11 cellular contexts compared by ENCODE assay signal in genomic region chr1:8090241-8090702, GRCh38.
DNase-seq lines count a peak whose midpoint lies in the region; ATAC-seq and TF ChIP-seq lines count a peak whose summit lies in the region.
"Had no signal": no experiment of that assay in that cellular context is flagged by ENCODE, and none has a peak within 500 bp of the region (broad histone marks: within the 10 kb centered on the region; RNA-seq: fewer than 3 reads in every experiment).

No MANE protein-coding gene starts in this region.

- H3K4me3 ChIP-seq in GM23248 = no peak overlapping the region
- H3K4me3 ChIP-seq in foreskin fibroblast (ENCODE audit: low read depth in 1 of 2, low read length in 2 of 2) = no peak overlapping the region
- H3K4me3 ChIP-seq: dorsolateral prefrontal cortex, Peyer's patch had no signal

- H3K4me1 ChIP-seq in GM23248 (ENCODE audit: insufficient read depth) = peaks cover 34% of the 10 kb centered on the region

- no peaks in the 10 kb centered on the region for H3K79me2 ChIP-seq in GM23248 (ENCODE audit: insufficient read depth)

- ATAC-seq in SK-N-SH treated with all-trans-retinoic acid at 6 μM for 48 hours = peak; percentile 88
- ATAC-seq in stimulated activated effector memory CD8-positive, alpha-beta T cell treated with anti-CD3 and anti-CD28 coated beads, Interleukin-12 subunit alpha, Interleukin-12 subunit beta, amount 100 ng/mL, for 72 hours = peak; percentile 69
- no peak for ATAC-seq in HG02884 (IDR thresholded peaks at IDR 0.05; ENCODE audit: unreplicated experiment)
- ATAC-seq: naive thymus-derived CD4-positive, alpha-beta T cell had no signal

- H3K27ac Mint-ChIP-seq in stimulated activated effector memory CD8-positive, alpha-beta T cell treated with anti-CD3 and anti-CD28 coated beads, Interleukin-12 subunit alpha, Interleukin-12 subunit beta, amount 100 ng/mL, for 72 hours = peak overlapping the region; percentile 20
- H3K27ac Mint-ChIP-seq: naive thymus-derived CD4-positive, alpha-beta T cell had no signal

- no peak overlapping the region for H2AFZ ChIP-seq in GM23248

- no peaks in the 10 kb centered on the region for H4K20me1 ChIP-seq in GM23248 (ENCODE audit: insufficient read depth)

- H3K9me3 Mint-ChIP-seq in stimulated activated effector memory CD8-positive, alpha-beta T cell treated with anti-CD3 and anti-CD28 coated beads, Interleukin-12 subunit alpha, Interleukin-12 subunit beta, amount 100 ng/mL, for 72 hours = no peaks in the 10 kb centered on the region
- H3K9me3 Mint-ChIP-seq: naive thymus-derived CD4-positive, alpha-beta T cell had no signal

- WGBS in GM23248 (ENCODE audit: low coverage in 1 of 2, low lambda C conversion rate in 2 of 2, missing lambda C conversion rate in 2 of 2), 2 experiments = 0% methylated on average over 2 of the region's 2 CpGs

- H3K27ac ChIP-seq in GM23248 = peak overlapping the region; percentile 76

- H3K36me3 Mint-ChIP-seq in stimulated activated effector memory CD8-positive, alpha-beta T cell treated with anti-CD3 and anti-CD28 coated beads, Interleukin-12 subunit alpha, Interleukin-12 subunit beta, amount 100 ng/mL, for 72 hours = peaks cover 6% of the 10 kb centered on the region

- peak overlapping the region; percentile 13 for H3K4me3 Mint-ChIP-seq in stimulated activated effector memory CD8-positive, alpha-beta T cell treated with anti-CD3 and anti-CD28 coated beads, Interleukin-12 subunit alpha, Interleukin-12 subunit beta, amount 100 ng/mL, for 72 hours
- H3K4me3 Mint-ChIP-seq: naive thymus-derived CD4-positive, alpha-beta T cell had no signal

- peak; percentile 95 for DNase-seq in GM23248
- DNase-seq in foreskin fibroblast = peak; percentile 91 to 93
- no peak for DNase-seq in stimulated activated effector memory CD8-positive, alpha-beta T cell treated with anti-CD3 and anti-CD28 coated beads, Interleukin-12 subunit alpha, Interleukin-12 subunit beta, amount 100 ng/mL, for 72 hours (ENCODE audit: low spot score in 2 of 2)
- DNase-seq in ecto neural progenitor cell (ENCODE audit: low spot score) = no peak
- no peak for DNase-seq in globus pallidus (ENCODE audit: low spot score)
- DNase-seq: Karpas-422; naive thymus-derived CD4-positive, alpha-beta T cell; Peyer's patch had no signal

- peaks cover 33% of the 10 kb centered on the region for H3K4me1 Mint-ChIP-seq in stimulated activated effector memory CD8-positive, alpha-beta T cell treated with anti-CD3 and anti-CD28 coated beads, Interleukin-12 subunit alpha, Interleukin-12 subunit beta, amount 100 ng/mL, for 72 hours

- no peaks in the 10 kb centered on the region for H3K9me3 ChIP-seq in GM23248 (ENCODE audit: low read depth)
- H3K9me3 ChIP-seq: Peyer's patch had no signal

- H3F3A ChIP-seq in GM23248 (ENCODE audit: insufficient read depth) = peaks cover 30% of the 10 kb centered on the region

- H3K27me3 ChIP-seq in GM23248 (replicated peaks; ENCODE audit: insufficient read depth) = no peaks in the 10 kb centered on the region
- H3K27me3 ChIP-seq: Peyer's patch had no signal

- H3K36me3 ChIP-seq in GM23248 (ENCODE audit: low read depth) = no peaks in the 10 kb centered on the region
- H3K36me3 ChIP-seq: Peyer's patch had no signal

- in situ Hi-C loops in GM23248 (cut with MboI) = no loop called here

- TF ChIP-seq CTCF in foreskin fibroblast (IDR thresholded peaks at IDR 0.05; ENCODE audit: low read depth, low read length) = no peak

- H3K9me2 ChIP-seq in GM23248 (ENCODE audit: insufficient read depth) = no peaks in the 10 kb centered on the region

- peak overlapping the region; percentile 6; the same call in 1 of the 2 replicates for H3K9ac ChIP-seq in GM23248

- H3K4me2 ChIP-seq in GM23248 (ENCODE audit: unreplicated experiment) = peak overlapping the region; percentile 50

TF ChIP-seq in SK-N-SH treated with all-trans-retinoic acid at 6 μM for 48 hours, 23 proteins besides CTCF, POLR2A, EP300 and RAD21:
- TF ChIP-seq PPARA (CRISPR knock-in tag; IDR thresholded peaks at IDR 0.05; ENCODE audit: borderline replicate concordance) (no peak), ZNF565 (CRISPR knock-in tag; conservative IDR thresholded peaks at IDR 0.05; ENCODE audit: low read depth) (no peak), PATZ1 (CRISPR knock-in tag; IDR thresholded peaks at IDR 0.05; ENCODE audit: borderline replicate concordance) (peak; percentile 41; the same call in 1 of the 2 replicates), ZFP3 (CRISPR knock-in tag; IDR thresholded peaks at IDR 0.05) (no peak), BACH2 (CRISPR knock-in tag; IDR thresholded peaks at IDR 0.05; ENCODE audit: borderline replicate concordance) (no peak), CREB5 (CRISPR knock-in tag; IDR thresholded peaks at IDR 0.05; ENCODE audit: low read depth) (peak; percentile 52; the same call in 1 of the 2 replicates), ZNF70 (CRISPR knock-in tag; IDR thresholded peaks at IDR 0.05) (no peak), POU6F1 (CRISPR knock-in tag; IDR thresholded peaks at IDR 0.05; ENCODE audit: borderline replicate concordance, low read depth) (no peak), ZFP30 (CRISPR knock-in tag; IDR thresholded peaks at IDR 0.05) (no peak), TCF4 (CRISPR knock-in tag; IDR thresholded peaks at IDR 0.05; ENCODE audit: borderline replicate concordance) (no peak), ZC3H10 (CRISPR knock-in tag; IDR thresholded peaks at IDR 0.05) (peak; percentile 7; the same call in 1 of the 2 replicates), ISL1 (CRISPR knock-in tag; IDR thresholded peaks at IDR 0.05) (peak; percentile 94), GLIS3 (CRISPR knock-in tag; IDR thresholded peaks at IDR 0.05) (peak; percentile 12; the same call in 1 of the 2 replicates), ZNF8 (CRISPR knock-in tag; IDR thresholded peaks at IDR 0.05) (no peak; the same call in 1 of the 2 replicates), SNAI2 (CRISPR knock-in tag; IDR thresholded peaks at IDR 0.05) (no peak)

Comparison
In these comparisons a context has a peak if more than half of its experiments do, and no peak if none do; other contexts are left out.
1. DNase-seq: peak in GM23248 (single experiment) and foreskin fibroblast (2 of 2); none in stimulated activated effector memory CD8-positive, alpha-beta T cell treated with anti-CD3 and anti-CD28 coated beads, Interleukin-12 subunit alpha, Interleukin-12 subunit beta, amount 100 ng/mL, for 72 hours (0 of 2), ecto neural progenitor cell (single experiment) and globus pallidus (single experiment).